Comparison of ENCODE assay signal across 22 cellular contexts in genomic region chr2:128643221-128644065, GRCh38.
DNase-seq lines count a peak whose midpoint lies in the region; ATAC-seq and TF ChIP-seq lines count a peak whose summit lies in the region.
"Had no signal": no experiment of that assay in that cellular context is flagged by ENCODE, and none has a peak within 500 bp of the region (broad histone marks: within the 10 kb centered on the region; RNA-seq: fewer than 3 reads in every experiment).

No MANE protein-coding gene starts in this region.

- no peak overlapping the region for H4K5ac ChIP-seq in H9 (ENCODE audit: insufficient read length, low read depth, low read length)

- no peaks in the 10 kb centered on the region for H3K79me2 ChIP-seq in H9 (ENCODE audit: insufficient read depth, low read length)

- H3K27me3 ChIP-seq in H9 (ENCODE audit: insufficient read depth, low read length) (no peaks in the 10 kb centered on the region), stomach (no peaks in the 10 kb centered on the region)
- H3K27me3 ChIP-seq: breast epithelium, pancreas, thyroid gland had no signal

- H3K36me3 ChIP-seq in stomach, result no peaks in the 10 kb centered on the region
- H3K36me3 ChIP-seq: breast epithelium, pancreas, thyroid gland had no signal

- no peak for ATAC-seq in GM21528 (IDR thresholded peaks at IDR 0.05; ENCODE audit: low FRiP score, unreplicated experiment)
- ATAC-seq: pancreas; stimulated activated memory B cell treated with anti-CD40 and anti-IgM and Interleukin-4, amounts not matched to agents 10 μg/mL and 1 μg/mL and 100 μg/mL, for 72 hours had no signal

- H2BK15ac ChIP-seq in H9 (ENCODE audit: low read depth, low read length), result no peak overlapping the region

- H3K23ac ChIP-seq in H9 (ENCODE audit: insufficient read length, low read depth, low read length), result no peak overlapping the region

- peak overlapping the region; percentile 16 for H3K14ac ChIP-seq in H9 (ENCODE audit: insufficient read depth, low read length)

- H3K23me2 ChIP-seq in H9 (ENCODE audit: insufficient read length, low read depth, low read length, poor library complexity, severe bottlenecking), result no peaks in the 10 kb centered on the region

- peaks cover 7% of the 10 kb centered on the region for H3K27me3 Mint-ChIP-seq in H9 (ENCODE audit: low read depth)
- H3K27me3 Mint-ChIP-seq in activated CD4-positive, alpha-beta memory T cell treated with anti-CD3 and anti-CD28 coated beads, Interleukin-2, amount 10 ng/mL, durations not matched to agents 7 days and 5 days, result no peaks in the 10 kb centered on the region
- H3K27me3 Mint-ChIP-seq: CD4-positive, alpha-beta memory T cell had no signal

- H3K4me1 ChIP-seq in H9 (ENCODE audit: insufficient read depth, low read length) (peaks cover 21% of the 10 kb centered on the region), stomach (no peaks in the 10 kb centered on the region)
- H3K4me1 ChIP-seq: breast epithelium, pancreas, thyroid gland had no signal

- no peak for TF ChIP-seq EP300 in stomach (IDR thresholded peaks at IDR 0.05)

- no peak for TF ChIP-seq CTCF in H9 (conservative IDR thresholded peaks at IDR 0.05)
- TF ChIP-seq CTCF in stomach (IDR thresholded peaks at IDR 0.05), result no peak

- H3K9ac ChIP-seq in H9 (ENCODE audit: extremely low read depth, insufficient read length, low read length), result no peak overlapping the region

- TF ChIP-seq POLR2A in stomach (IDR thresholded peaks at IDR 0.05), result no peak

- H3K18ac ChIP-seq in H9 (ENCODE audit: insufficient read length, low read depth, low read length), result peak overlapping the region; percentile 27

- H3K27ac ChIP-seq in H9 (ENCODE audit: insufficient read length, low read depth, low read length) (peak overlapping the region; percentile 86), stomach (no peak overlapping the region)
- H3K27ac ChIP-seq: breast epithelium, pancreas, thyroid gland had no signal

- CTCF ChIA-PET in activated CD4-positive, alpha-beta memory T cell treated with anti-CD3 and anti-CD28 coated beads, Interleukin-2, amount 10 ng/mL, durations not matched to agents 7 days and 5 days (lab: Charles Lee), result no interaction called here

- WGBS in H9 (ENCODE audit: extremely low coverage, insufficient read length, low lambda C conversion rate), result no CpG with 5 or more reads among the region's 7 CpGs
- WGBS in stomach, 5 donors, result 78 to 85% (median 83%) methylated on average over 7 of the region's 7 CpGs

- no peak overlapping the region for H3T11ph ChIP-seq in H9 (ENCODE audit: low read length)

- H2BK120ac ChIP-seq in H9 (ENCODE audit: low read depth, low read length, poor library complexity, severe bottlenecking), result no peak overlapping the region

- H4K20me1 ChIP-seq in H9 (ENCODE audit: control insufficient read depth, insufficient read depth, insufficient read length), result no peaks in the 10 kb centered on the region

- H4K91ac ChIP-seq in H9 (ENCODE audit: insufficient read length, low read depth, low read length), result no peak overlapping the region

- peak overlapping the region; percentile 36 to 98 (median 56); a peak in 4 of 7 replicates for H3K27ac Mint-ChIP-seq in H9
- no peak overlapping the region for H3K27ac Mint-ChIP-seq in activated CD4-positive, alpha-beta memory T cell treated with anti-CD3 and anti-CD28 coated beads, Interleukin-2, amount 10 ng/mL, durations not matched to agents 7 days and 5 days
- H3K27ac Mint-ChIP-seq: naive B cell; stimulated activated memory B cell treated with anti-CD40 and anti-IgM and Interleukin-4, amounts not matched to agents 10 μg/mL and 1 μg/mL and 100 μg/mL, for 72 hours had no signal

- H3K4me3 ChIP-seq in stomach, result no peak overlapping the region
- H3K4me3 ChIP-seq: breast epithelium, pancreas, thyroid gland had no signal

- H3K56ac ChIP-seq in H9 (ENCODE audit: insufficient read length, low read depth, low read length), result no peak overlapping the region

- H3K4me2 ChIP-seq in H9 (ENCODE audit: insufficient read depth, insufficient read length, low read length), result no peak overlapping the region

- no peak overlapping the region for H2BK20ac ChIP-seq in H9 (ENCODE audit: low read depth, low read length, poor library complexity, severe bottlenecking)

- no peak overlapping the region for H2BK5ac ChIP-seq in H9 (ENCODE audit: insufficient read length, low read length)

- intact Hi-C loops in stomach (cut with DNase I; ENCODE audit: low total_unique reads), result no loop called here

- no peak overlapping the region for H2AK5ac ChIP-seq in H9 (ENCODE audit: insufficient read length, low read length)

- H3K9me3 ChIP-seq in H9 (ENCODE audit: control insufficient read depth, low read depth, low read length) (no peaks in the 10 kb centered on the region), stomach (no peaks in the 10 kb centered on the region)
- H3K9me3 ChIP-seq: breast epithelium, pancreas, thyroid gland had no signal

- no peak overlapping the region; the same call in 1 of the 2 replicates for H3K4ac ChIP-seq in H9 (ENCODE audit: low read depth, low read length)

- no peak overlapping the region for H3K4me3 Mint-ChIP-seq in H9
- H3K4me3 Mint-ChIP-seq in activated CD4-positive, alpha-beta memory T cell treated with anti-CD3 and anti-CD28 coated beads, Interleukin-2, amount 10 ng/mL, durations not matched to agents 7 days and 5 days, result no peak overlapping the region
- H3K4me3 Mint-ChIP-seq: CD4-positive, alpha-beta memory T cell; naive B cell; stimulated activated memory B cell treated with anti-CD40 and anti-IgM and Interleukin-4, amounts not matched to agents 10 μg/mL and 1 μg/mL and 100 μg/mL, for 72 hours had no signal

- POLR2A ChIA-PET in activated CD4-positive, alpha-beta memory T cell treated with anti-CD3 and anti-CD28 coated beads, Interleukin-2, amount 10 ng/mL, durations not matched to agents 7 days and 5 days (lab: Charles Lee), result no interaction called here

- no peak overlapping the region for H2AFZ ChIP-seq in H9 (ENCODE audit: low read length)

- no peaks in the 10 kb centered on the region for H3K9me3 Mint-ChIP-seq in H9
- no peaks in the 10 kb centered on the region for H3K9me3 Mint-ChIP-seq in activated CD4-positive, alpha-beta memory T cell treated with anti-CD3 and anti-CD28 coated beads, Interleukin-2, amount 10 ng/mL, durations not matched to agents 7 days and 5 days
- H3K9me3 Mint-ChIP-seq: naive B cell; stimulated activated memory B cell treated with anti-CD40 and anti-IgM and Interleukin-4, amounts not matched to agents 10 μg/mL and 1 μg/mL and 100 μg/mL, for 72 hours had no signal

- no peak overlapping the region for H4K8ac ChIP-seq in H9 (replicated peaks; ENCODE audit: insufficient read length, low read depth, low read length)

- peaks cover 0 to 4% (median 2%) of the 10 kb centered on the region in 3 experiments; a peak in 3 of 7 replicates for H3K36me3 Mint-ChIP-seq in H9 (ENCODE audit: insufficient read depth in 1 of 3, low read depth in 3 of 3)
- no peaks in the 10 kb centered on the region for H3K36me3 Mint-ChIP-seq in activated CD4-positive, alpha-beta memory T cell treated with anti-CD3 and anti-CD28 coated beads, Interleukin-2, amount 10 ng/mL, durations not matched to agents 7 days and 5 days (ENCODE audit: low read depth)
- H3K36me3 Mint-ChIP-seq: CD4-positive, alpha-beta memory T cell; naive B cell; stimulated activated memory B cell treated with anti-CD40 and anti-IgM and Interleukin-4, amounts not matched to agents 10 μg/mL and 1 μg/mL and 100 μg/mL, for 72 hours had no signal

- no peaks in the 10 kb centered on the region for H3K79me1 ChIP-seq in H9 (ENCODE audit: insufficient read depth, low read depth, low read length, poor library complexity, severe bottlenecking)

- peaks cover 74 to 82% of the 10 kb centered on the region in 2 experiments for H3K4me1 Mint-ChIP-seq in H9
- no peaks in the 10 kb centered on the region for H3K4me1 Mint-ChIP-seq in activated CD4-positive, alpha-beta memory T cell treated with anti-CD3 and anti-CD28 coated beads, Interleukin-2, amount 10 ng/mL, durations not matched to agents 7 days and 5 days
- H3K4me1 Mint-ChIP-seq: CD4-positive, alpha-beta memory T cell; stimulated activated memory B cell treated with anti-CD40 and anti-IgM and Interleukin-4, amounts not matched to agents 10 μg/mL and 1 μg/mL and 100 μg/mL, for 72 hours had no signal

- peak overlapping the region; percentile 0 for H2BK12ac ChIP-seq in H9 (ENCODE audit: insufficient read length, low read depth, low read length)

- DNase-seq in H9 (peak; percentile 19), islet precursor cell (peak; percentile 42), stomach (peak; percentile 15), HPDE6-E6E7 (ENCODE audit: extremely low spot score) (no peak), NCI-H345 treated with DMSO at 0.1 percent for 48 hours (lab: John Stamatoyannopoulos, UW; ENCODE audit: unreplicated experiment) (no peak)
- peak; percentile 4 for DNase-seq in activated CD4-positive, alpha-beta memory T cell treated with anti-CD3 and anti-CD28 coated beads, Interleukin-2, amount 10 ng/mL, durations not matched to agents 7 days and 5 days
- DNase-seq: activated CD4-positive, alpha-beta T cell treated with anti-CD3 and anti-CD28 coated beads for 1 hour; activated effector memory CD4-positive, alpha-beta T cell treated with anti-CD3 and anti-CD28 coated beads, Interleukin-2, amount 50 U/mL, for 16 hours; CD4-positive, alpha-beta memory T cell; DMS53; HCEC 1CT; hippocampal formation; kidney glomerular epithelial cell; naive B cell; NCI-H1436 treated with DMSO at 0.1 percent for 48 hours; NCI-H526 treated with DMSO at 0.1 percent for 48 hours; stimulated activated CD4-positive, alpha-beta T cell treated with anti-CD3 and anti-CD28 coated beads, Interleukin-1b, Interleukin-23, amount 100 ng/mL, for 48 hours; thyroid gland had no signal

Comparison
In these comparisons a context has a peak if more than half of its experiments do, and no peak if none do; other contexts are left out.
1. DNase-seq: peak in H9 (single experiment), activated CD4-positive, alpha-beta memory T cell treated with anti-CD3 and anti-CD28 coated beads, Interleukin-2, amount 10 ng/mL, durations not matched to agents 7 days and 5 days (single experiment), islet precursor cell (single experiment) and stomach (single experiment); none in HPDE6-E6E7 (single experiment) and NCI-H345 treated with DMSO at 0.1 percent for 48 hours (single experiment).